ENCODE assay signal across 8 cellular contexts in the genomic region with DNA sequence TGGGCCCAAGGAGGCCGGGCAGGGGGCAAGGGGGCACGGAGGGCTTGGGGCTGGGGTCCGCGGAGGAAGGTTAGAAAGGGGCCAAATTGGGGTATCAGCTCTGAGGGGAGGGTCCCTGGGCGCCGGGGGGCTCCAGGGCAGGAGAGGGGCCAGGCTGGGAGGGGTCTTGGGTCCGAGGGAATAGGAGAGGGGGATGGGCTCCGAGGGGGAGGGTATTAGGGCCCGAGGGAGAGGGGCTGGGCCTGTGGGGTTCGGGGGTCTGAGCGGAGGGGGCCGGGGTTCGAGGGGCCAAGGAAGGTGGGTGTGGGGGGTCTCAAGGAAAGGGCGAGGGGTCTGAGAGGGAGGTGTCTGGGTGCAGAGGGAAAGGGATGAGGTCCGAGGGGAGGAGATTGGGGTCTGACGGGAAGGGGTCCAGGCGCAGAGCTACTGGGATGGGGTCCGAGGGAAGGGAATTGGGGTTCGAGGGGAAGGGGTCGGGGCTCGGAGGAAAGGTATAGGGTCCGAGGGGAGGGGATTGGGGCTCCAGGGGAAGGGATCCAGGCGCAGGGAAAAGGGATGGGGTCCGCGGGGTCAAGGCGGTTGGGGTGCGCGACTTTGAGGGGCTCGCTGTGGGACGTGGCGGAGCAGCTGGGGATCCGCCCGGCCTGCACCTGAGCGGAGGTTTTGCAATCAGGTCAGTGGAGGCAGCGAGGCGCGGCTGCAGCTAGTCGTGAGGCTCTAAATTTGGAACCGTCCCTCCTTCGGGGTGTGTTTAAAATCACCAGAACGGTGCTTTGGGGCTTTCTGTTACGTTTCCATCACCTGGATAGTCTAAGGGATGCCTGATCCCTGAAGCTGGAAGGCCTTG. TPM values are rescaled to one million over a fixed set of nuclear protein-coding genes. Genes with fewer than 3 reads are reported as not detected.
A peak's percentile ranks its signal among the peaks of the same experiment; 100 is the strongest.
DNase-seq lines count a peak whose midpoint lies in the region; ATAC-seq, FAIRE-seq and TF ChIP-seq lines count a peak whose summit lies in the region.

No MANE protein-coding gene starts in this region.

- H3K4me3 ChIP-seq in HCT116 (replicated peaks in 1 of 2; ENCODE audit: low read depth in 1 of 2, low read length in 2 of 2) (peak overlapping the region; percentile 78 to 100), small intestine (ENCODE audit: low read depth in 1 of 2, low read length in 2 of 2) (peak overlapping the region; percentile 91 to 94)

- H3K36me3 ChIP-seq in HCT116 (ENCODE audit: control insufficient read depth in 1 of 2, insufficient read depth in 2 of 2, low read length in 2 of 2) (peaks cover 4 to 14% of the 10 kb centered on the region in 2 experiments; a peak in 2 of 4 replicates), small intestine (ENCODE audit: control insufficient read depth in 2 of 2, insufficient read depth in 2 of 2, low read length in 2 of 2) (no peaks in the 10 kb centered on the region)

- H3K27ac Mint-ChIP-seq in activated CD8-positive, alpha-beta T cell treated with anti-CD3 and anti-CD28 coated beads for 36 hours: no peak overlapping the region

- ATAC-seq in HCT116: peak; percentile 37
- no peak for ATAC-seq in activated CD8-positive, alpha-beta T cell treated with anti-CD3 and anti-CD28 coated beads for 36 hours
- peak; percentile 11 for ATAC-seq in left ventricle myocardium superior
- ATAC-seq in GM21515 (IDR thresholded peaks at IDR 0.05; ENCODE audit: unreplicated experiment): no peak

- H3K27me3 ChIP-seq in HCT116 (ENCODE audit: insufficient read depth, low read length) (no peaks in the 10 kb centered on the region), small intestine (ENCODE audit: control insufficient read depth in 2 of 2, insufficient read depth in 2 of 2, low read length in 2 of 2) (peaks cover 0 to 3% of the 10 kb centered on the region in 2 donors)

- H3K9me3 ChIP-seq in HCT116 (ENCODE audit: control insufficient read depth in 1 of 2, insufficient read depth in 1 of 2, low read depth in 1 of 2, low read length in 2 of 2): no peaks in the 10 kb centered on the region
- H3K9me3 ChIP-seq in small intestine (ENCODE audit: control insufficient read depth, low read depth): no peaks in the 10 kb centered on the region

- peaks cover 35% of the 10 kb centered on the region for H3K4me1 Mint-ChIP-seq in activated CD8-positive, alpha-beta T cell treated with anti-CD3 and anti-CD28 coated beads for 36 hours (ENCODE audit: low read depth)

- CTCF ChIA-PET in HCT116 (lab: Charles Lee): no interaction called here
- CTCF ChIA-PET in activated CD8-positive, alpha-beta T cell treated with anti-CD3 and anti-CD28 coated beads for 36 hours (lab: Charles Lee): no interaction called here

- DNase-seq in HCT116 (ENCODE audit: low read depth, low spot score) (no peak), left ventricle myocardium superior (no peak), small intestine (no peak), NCI-H226 (no peak), HCEC 1CT (no peak)
- peak; percentile 47 for DNase-seq in activated CD8-positive, alpha-beta T cell treated with anti-CD3 and anti-CD28 coated beads for 36 hours
- no peak for DNase-seq in stimulated activated CD4-positive, alpha-beta T cell treated with anti-CD3 and anti-CD28 coated beads, Interleukin-4, amount 100 ng/mL, for 1 hour

- RAD21 ChIA-PET in HCT116 (lab: Charles Lee; ENCODE audit: low non-redundant PET in 1 of 2, low total read pairs in 2 of 2, uncharacterized antibody in 2 of 2, unreplicated experiment in 2 of 2): no interaction called here

- FAIRE-seq in small intestine (lab: Jason Lieb, UNC): no peak

- peaks cover 1% of the 10 kb centered on the region for H3K36me3 Mint-ChIP-seq in activated CD8-positive, alpha-beta T cell treated with anti-CD3 and anti-CD28 coated beads for 36 hours (ENCODE audit: low read depth)

- peaks cover 13% of the 10 kb centered on the region; the same call in 1 of the 2 replicates for H4K20me1 ChIP-seq in HCT116 (ENCODE audit: insufficient read depth)

- POLR2A ChIA-PET in HCT116 (lab: Charles Lee): interaction anchor here (0.6 kb wide), 1 partner anchor 481 kb away, joined by 6 read pairs; no protein-coding TSS in a partner anchor
- POLR2A ChIA-PET in activated CD8-positive, alpha-beta T cell treated with anti-CD3 and anti-CD28 coated beads for 36 hours (lab: Charles Lee): interaction anchor here (1.1 kb wide), 2 partner anchors 7 to 15 kb away, joined by 3 read pairs; no protein-coding TSS in a partner anchor

- H3K4me2 ChIP-seq in HCT116 (ENCODE audit: low read length): peak overlapping the region; percentile 97

- BruUV-seq in HCT116 (replicated peaks; lab: Mats Ljungman, UMichigan): no TSS peak

- H3K4me1 ChIP-seq in HCT116 (ENCODE audit: control insufficient read depth in 1 of 2, insufficient read depth in 2 of 2, low read length in 2 of 2) (peaks cover 16 to 37% of the 10 kb centered on the region in 2 experiments), small intestine (ENCODE audit: control insufficient read depth in 2 of 2, insufficient read depth in 1 of 2, low read depth in 1 of 2, low read length in 1 of 2) (peaks cover 0 to 12% of the 10 kb centered on the region in 2 donors)

- no peaks in the 10 kb centered on the region for H3K9me2 ChIP-seq in HCT116 (ENCODE audit: insufficient read depth)

- no peak for TF ChIP-seq RAD21 in HCT116 (IDR thresholded peaks at IDR 0.05; ENCODE audit: low read depth)

- TF ChIP-seq POLR2A in HCT116 (IDR thresholded peaks at IDR 0.05; ENCODE audit: borderline replicate concordance, extremely low read depth, insufficient read depth, insufficient read length): no peak

- H3K9me3 Mint-ChIP-seq in activated CD8-positive, alpha-beta T cell treated with anti-CD3 and anti-CD28 coated beads for 36 hours: no peaks in the 10 kb centered on the region

- H2AFZ ChIP-seq in HCT116 (ENCODE audit: low read depth, low read length, poor library complexity, severe bottlenecking): no peak overlapping the region

- intact Hi-C loops in HCT116 (cut with micrococcal nuclease) (no loop called here), left ventricle myocardium superior (cut with micrococcal nuclease) (no loop called here)
- intact Hi-C loops in activated CD8-positive, alpha-beta T cell treated with anti-CD3 and anti-CD28 coated beads for 36 hours (cut with micrococcal nuclease): no loop called here

- peak overlapping the region; percentile 96 for H3K9ac ChIP-seq in HCT116 (ENCODE audit: low read length)

- H3K27ac ChIP-seq in HCT116 (ENCODE audit: low read depth, low read length) (peak overlapping the region; percentile 90), small intestine (ENCODE audit: low read depth in 1 of 2, low read length in 1 of 2) (peak overlapping the region; percentile 86 to 93)

- peak overlapping the region; percentile 56 for H3K4me3 Mint-ChIP-seq in activated CD8-positive, alpha-beta T cell treated with anti-CD3 and anti-CD28 coated beads for 36 hours

- H3K27me3 Mint-ChIP-seq in activated CD8-positive, alpha-beta T cell treated with anti-CD3 and anti-CD28 coated beads for 36 hours: peaks cover 34% of the 10 kb centered on the region

- no peak for TF ChIP-seq CTCF in HCT116 (IDR thresholded peaks at IDR 0.05 in 2 of 3, conservative IDR thresholded peaks at IDR 0.05 in 1 of 3; ENCODE audit: borderline replicate concordance in 1 of 3, insufficient read depth in 1 of 3, low read depth in 2 of 3, low read length in 2 of 3)
- no peak for TF ChIP-seq CTCF in activated CD8-positive, alpha-beta T cell treated with anti-CD3 and anti-CD28 coated beads for 36 hours (IDR thresholded peaks at IDR 0.05)

- WGBS in small intestine, 3 donors: 2 to 5% (median 2%) methylated on average over 41 to 42 of the region's 42 CpGs

- peaks cover 98% of the 10 kb centered on the region for H3K79me2 ChIP-seq in HCT116 (ENCODE audit: insufficient read depth, low read length)

TF ChIP-seq in HCT116, 20 proteins besides CTCF, POLR2A, EP300 and RAD21:
- TF ChIP-seq, protein P1, sequence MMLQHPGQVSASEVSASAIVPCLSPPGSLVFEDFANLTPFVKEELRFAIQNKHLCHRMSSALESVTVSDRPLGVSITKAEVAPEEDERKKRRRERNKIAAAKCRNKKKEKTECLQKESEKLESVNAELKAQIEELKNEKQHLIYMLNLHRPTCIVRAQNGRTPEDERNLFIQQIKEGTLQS (IDR thresholded peaks at IDR 0.05): no peak
- TF ChIP-seq REST (IDR thresholded peaks at IDR 0.05; ENCODE audit: low read depth): no peak
- no peak for TF ChIP-seq POLR2AphosphoS5 (IDR thresholded peaks at IDR 0.05; ENCODE audit: low read depth, low read length)
- TF ChIP-seq CBX3 (IDR thresholded peaks at IDR 0.05; ENCODE audit: low read depth): no peak
TF ChIP-seq in HCT116: peak in this region for 0.

RNA-seq across cellular contexts. Expression of gene CTTN, which starts 0.7 kb away (rescaled TPM):
- 249 TPM for total RNA-seq in HCT116 (2021; ENCODE audit: unreplicated experiment)
- polyA plus RNA-seq in HCT116 (2012): 162 and 187 TPM in 2 replicates
- total RNA-seq in activated CD8-positive, alpha-beta T cell treated with anti-CD3 and anti-CD28 coated beads for 36 hours: 1 to 10 TPM; 8.6 to 9.9 TPM
- total RNA-seq in left ventricle myocardium superior: 169 TPM
- polyA plus RNA-seq in small intestine: 100 to 1,000 TPM; 101 to 124 (median 121) TPM

Comparison
In these comparisons a context has a peak if more than half of its experiments do, and no peak if none do; other contexts are left out.
1. ATAC-seq: peak in HCT116 (single experiment) and left ventricle myocardium superior (single experiment); none in activated CD8-positive, alpha-beta T cell treated with anti-CD3 and anti-CD28 coated beads for 36 hours (single experiment) and GM21515 (single experiment).
2. RNA of gene CTTN, which starts 0.7 kb away (total RNA-seq): 249 TPM in HCT116 (single experiment) and 169 TPM in left ventricle myocardium superior (single experiment); 8.6 to 9.9 TPM in activated CD8-positive, alpha-beta T cell treated with anti-CD3 and anti-CD28 coated beads for 36 hours; every median in the first group is over 10 times any median in the second.